Comparison of ENCODE assay signal across 2 cellular contexts in genomic region chr10:122981066-122981464, GRCh38.
TF ChIP-seq lines count a peak whose summit lies in the region.

No MANE protein-coding gene starts in this region.

TF ChIP-seq in endothelial cell of umbilical vein, 7 proteins besides CTCF, POLR2A, EP300 and RAD21:
- TF ChIP-seq GATA2 (IDR thresholded peaks at IDR 0.05; ENCODE audit: insufficient read depth, insufficient read length, low read depth, low read length) (no peak), FOS (IDR thresholded peaks at IDR 0.05; ENCODE audit: borderline replicate concordance, insufficient read depth, low read length) (no peak), EZH2 (IDR thresholded peaks at IDR 0.05; ENCODE audit: borderline replicate concordance, low read depth, low read length, severe bottlenecking) (no peak), MAX (IDR thresholded peaks at IDR 0.05; ENCODE audit: insufficient read depth, insufficient read length) (no peak), JUN (IDR thresholded peaks at IDR 0.05; ENCODE audit: borderline replicate concordance, insufficient read depth, insufficient read length, low read depth) (no peak)

TF ChIP-seq in neural cell, 6 proteins besides CTCF, POLR2A, EP300 and RAD21:
- no peak for TF ChIP-seq SMC3 (conservative IDR thresholded peaks at IDR 0.05; ENCODE audit: poor library complexity)
- no peak for TF ChIP-seq REST (IDR thresholded peaks at IDR 0.05; ENCODE audit: borderline replicate concordance)
- no peak for TF ChIP-seq EZH2 (IDR thresholded peaks at IDR 0.05; ENCODE audit: borderline replicate concordance, insufficient read depth, low read length, poor library complexity, severe bottlenecking)
- TF ChIP-seq MXI1 (conservative IDR thresholded peaks at IDR 0.05; ENCODE audit: poor library complexity, severe bottlenecking), result no peak
- no peak for TF ChIP-seq POLR2AphosphoS5 (IDR thresholded peaks at IDR 0.05)
- TF ChIP-seq TAF1 (IDR thresholded peaks at IDR 0.05; ENCODE audit: low read depth), result no peak
TF ChIP-seq in neural cell: peak in this region for 0.
